ENCODE assay signal across 1 cellular context in the genomic region with DNA sequence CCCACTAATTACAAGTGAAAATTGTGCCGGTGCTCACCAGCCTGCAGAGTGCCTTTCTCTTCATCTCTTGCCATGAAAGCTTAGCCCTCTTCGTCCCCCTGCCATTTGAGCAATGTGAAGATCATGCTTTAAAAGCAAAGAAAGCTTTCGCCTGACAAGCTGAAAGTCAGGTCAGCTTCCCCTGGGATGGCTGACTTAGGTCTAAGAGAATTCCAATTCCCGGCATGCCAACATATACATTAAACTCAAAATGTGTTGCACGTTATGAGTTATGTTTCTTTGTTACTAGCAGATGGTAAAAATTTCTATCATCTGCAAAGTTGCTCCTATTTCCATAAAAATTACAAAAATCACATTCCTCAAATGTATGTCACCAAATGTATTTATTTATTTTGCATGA.
A peak's percentile ranks its signal among the peaks of the same experiment; 100 is the strongest.
TF ChIP-seq lines count a peak whose summit lies in the region.

No MANE protein-coding gene starts in this region.

TF ChIP-seq in neural cell, 6 proteins besides CTCF, POLR2A, EP300 and RAD21 (continued from another document):
- peak; percentile 36 for TF ChIP-seq REST (IDR thresholded peaks at IDR 0.05; ENCODE audit: borderline replicate concordance)
- TF ChIP-seq MXI1 (conservative IDR thresholded peaks at IDR 0.05; ENCODE audit: poor library complexity, severe bottlenecking) = no peak
- TF ChIP-seq TAF1 (IDR thresholded peaks at IDR 0.05; ENCODE audit: low read depth) = no peak
